ENCODE assay signal across 1 cellular context in genomic region chr6:2796884-2797283, GRCh38.
TF ChIP-seq lines count a peak whose summit lies in the region.

No MANE protein-coding gene starts in this region.

TF ChIP-seq in K562, 482 proteins besides CTCF, POLR2A, EP300 and RAD21:
- no peak for TF ChIP-seq MBD2 (IDR thresholded peaks at IDR 0.05; ENCODE audit: borderline replicate concordance, low read depth)
- TF ChIP-seq, protein P1, sequence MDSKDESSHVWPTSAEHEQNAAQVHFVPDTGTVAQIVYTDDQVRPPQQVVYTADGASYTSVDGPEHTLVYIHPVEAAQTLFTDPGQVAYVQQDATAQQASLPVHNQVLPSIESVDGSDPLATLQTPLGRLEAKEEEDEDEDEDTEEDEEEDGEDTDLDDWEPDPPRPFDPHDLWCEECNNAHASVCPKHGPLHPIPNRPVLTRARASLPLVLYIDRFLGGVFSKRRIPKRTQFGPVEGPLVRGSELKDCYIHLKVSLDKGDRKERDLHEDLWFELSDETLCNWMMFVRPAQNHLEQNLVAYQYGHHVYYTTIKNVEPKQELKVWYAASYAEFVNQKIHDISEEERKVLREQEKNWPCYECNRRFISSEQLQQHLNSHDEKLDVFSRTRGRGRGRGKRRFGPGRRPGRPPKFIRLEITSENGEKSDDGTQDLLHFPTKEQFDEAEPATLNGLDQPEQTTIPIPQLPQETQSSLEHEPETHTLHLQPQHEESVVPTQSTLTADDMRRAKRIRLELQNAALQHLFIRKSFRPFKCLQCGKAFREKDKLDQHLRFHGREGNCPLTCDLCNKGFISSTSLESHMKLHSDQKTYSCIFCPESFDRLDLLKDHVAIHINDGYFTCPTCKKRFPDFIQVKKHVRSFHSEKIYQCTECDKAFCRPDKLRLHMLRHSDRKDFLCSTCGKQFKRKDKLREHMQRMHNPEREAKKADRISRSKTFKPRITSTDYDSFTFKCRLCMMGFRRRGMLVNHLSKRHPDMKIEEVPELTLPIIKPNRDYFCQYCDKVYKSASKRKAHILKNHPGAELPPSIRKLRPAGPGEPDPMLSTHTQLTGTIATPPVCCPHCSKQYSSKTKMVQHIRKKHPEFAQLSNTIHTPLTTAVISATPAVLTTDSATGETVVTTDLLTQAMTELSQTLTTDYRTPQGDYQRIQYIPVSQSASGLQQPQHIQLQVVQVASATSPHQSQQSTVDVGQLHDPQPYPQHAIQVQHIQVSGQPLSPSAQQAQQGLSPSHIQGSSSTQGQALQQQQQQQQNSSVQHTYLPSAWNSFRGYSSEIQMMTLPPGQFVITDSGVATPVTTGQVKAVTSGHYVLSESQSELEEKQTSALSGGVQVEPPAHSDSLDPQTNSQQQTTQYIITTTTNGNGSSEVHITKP (IDR thresholded peaks at IDR 0.05; ENCODE audit: partially characterized antibody) = no peak
- 0 out of 2 replicates have a peak, but pooled peaks have one; percentile 18 for TF ChIP-seq SPI1 (IDR thresholded peaks at IDR 0.05; ENCODE audit: borderline replicate concordance, low read depth, low read length)
- TF ChIP-seq NR2C2 (CRISPR knock-in tag; IDR thresholded peaks at IDR 0.05) = no peak
- TF ChIP-seq NR2C2 (tag; IDR thresholded peaks at IDR 0.05) = no peak
